1 cellular context compared by ENCODE assay signal in the genomic region with DNA sequence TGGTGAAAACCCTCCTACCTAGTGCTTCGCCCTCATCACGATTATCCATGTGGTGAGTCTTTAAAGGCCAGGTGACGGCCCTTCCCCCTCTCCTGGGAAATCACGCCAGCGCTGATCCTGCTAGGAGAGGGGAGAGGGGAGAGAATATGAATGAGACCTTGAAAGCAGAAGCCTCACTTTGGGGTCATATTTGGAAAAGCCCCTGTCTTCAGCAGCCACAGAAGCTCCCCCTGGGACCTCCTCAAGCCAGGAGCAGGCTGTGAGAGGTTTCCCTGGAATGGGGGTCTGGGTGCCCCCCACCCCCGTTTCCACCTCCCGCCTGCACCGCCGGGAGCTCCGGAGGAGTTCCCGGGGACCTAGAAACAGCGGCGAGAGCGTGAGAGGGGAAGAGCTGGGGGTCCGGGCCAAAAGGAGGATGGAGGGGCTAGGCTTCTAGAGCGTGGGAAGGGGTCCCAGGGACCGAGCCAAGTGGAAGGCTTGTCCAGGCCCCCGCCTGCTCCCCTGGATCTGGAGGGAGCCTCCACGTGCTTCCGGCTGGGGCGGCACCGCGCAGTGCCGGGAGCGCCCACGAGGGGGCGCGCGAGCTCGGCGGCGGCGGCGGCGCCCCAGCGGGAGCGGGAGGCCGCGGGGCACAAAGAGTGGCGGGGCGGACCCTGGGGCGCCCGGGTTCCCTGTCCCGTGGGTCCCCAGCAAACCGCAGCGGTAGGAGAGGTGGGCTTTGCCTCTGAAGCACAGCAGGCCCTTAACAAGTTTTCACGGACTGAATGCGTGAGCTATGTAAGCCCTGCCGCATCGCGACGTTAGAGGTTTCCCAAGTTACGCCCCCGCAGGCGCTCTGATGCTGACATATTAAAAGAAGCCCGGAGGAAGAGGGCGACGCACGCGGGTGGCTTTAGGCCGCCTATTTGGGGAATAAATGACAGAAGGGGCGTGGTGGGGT.
A peak's percentile ranks its signal among the peaks of the same experiment; 100 is the strongest.
TF ChIP-seq lines count a peak whose summit lies in the region.

No MANE protein-coding gene starts in this region.

TF ChIP-seq in K562, 482 proteins besides CTCF, POLR2A, EP300 and RAD21 (continued from another document and continues in another):
- TF ChIP-seq, protein P1, sequence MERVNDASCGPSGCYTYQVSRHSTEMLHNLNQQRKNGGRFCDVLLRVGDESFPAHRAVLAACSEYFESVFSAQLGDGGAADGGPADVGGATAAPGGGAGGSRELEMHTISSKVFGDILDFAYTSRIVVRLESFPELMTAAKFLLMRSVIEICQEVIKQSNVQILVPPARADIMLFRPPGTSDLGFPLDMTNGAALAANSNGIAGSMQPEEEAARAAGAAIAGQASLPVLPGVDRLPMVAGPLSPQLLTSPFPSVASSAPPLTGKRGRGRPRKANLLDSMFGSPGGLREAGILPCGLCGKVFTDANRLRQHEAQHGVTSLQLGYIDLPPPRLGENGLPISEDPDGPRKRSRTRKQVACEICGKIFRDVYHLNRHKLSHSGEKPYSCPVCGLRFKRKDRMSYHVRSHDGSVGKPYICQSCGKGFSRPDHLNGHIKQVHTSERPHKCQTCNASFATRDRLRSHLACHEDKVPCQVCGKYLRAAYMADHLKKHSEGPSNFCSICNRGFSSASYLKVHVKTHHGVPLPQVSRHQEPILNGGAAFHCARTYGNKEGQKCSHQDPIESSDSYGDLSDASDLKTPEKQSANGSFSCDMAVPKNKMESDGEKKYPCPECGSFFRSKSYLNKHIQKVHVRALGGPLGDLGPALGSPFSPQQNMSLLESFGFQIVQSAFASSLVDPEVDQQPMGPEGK (CRISPR knock-in tag; IDR thresholded peaks at IDR 0.05; ENCODE audit: borderline replicate concordance), result no peak
- no peak for TF ChIP-seq MED1 (CRISPR knock-in tag; IDR thresholded peaks at IDR 0.05; ENCODE audit: borderline replicate concordance)
- TF ChIP-seq, protein P2, sequence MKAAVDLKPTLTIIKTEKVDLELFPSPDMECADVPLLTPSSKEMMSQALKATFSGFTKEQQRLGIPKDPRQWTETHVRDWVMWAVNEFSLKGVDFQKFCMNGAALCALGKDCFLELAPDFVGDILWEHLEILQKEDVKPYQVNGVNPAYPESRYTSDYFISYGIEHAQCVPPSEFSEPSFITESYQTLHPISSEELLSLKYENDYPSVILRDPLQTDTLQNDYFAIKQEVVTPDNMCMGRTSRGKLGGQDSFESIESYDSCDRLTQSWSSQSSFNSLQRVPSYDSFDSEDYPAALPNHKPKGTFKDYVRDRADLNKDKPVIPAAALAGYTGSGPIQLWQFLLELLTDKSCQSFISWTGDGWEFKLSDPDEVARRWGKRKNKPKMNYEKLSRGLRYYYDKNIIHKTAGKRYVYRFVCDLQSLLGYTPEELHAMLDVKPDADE (conservative IDR thresholded peaks at IDR 0.05; ENCODE audit: control insufficient read depth, low read depth, low read length), result peak; percentile 81
- no peak for TF ChIP-seq POLR2H (tag; IDR thresholded peaks at IDR 0.05; ENCODE audit: low read depth)
- TF ChIP-seq RUNX1 (IDR thresholded peaks at IDR 0.05; ENCODE audit: low read depth), result no peak
- no peak for TF ChIP-seq ZNF134 (CRISPR knock-in tag; conservative IDR thresholded peaks at IDR 0.05)
- peak; percentile 73 for TF ChIP-seq SIN3B (IDR thresholded peaks at IDR 0.05; ENCODE audit: low read depth)
- no peak for TF ChIP-seq ZKSCAN3 (CRISPR knock-in tag; IDR thresholded peaks at IDR 0.05)
- no peak for TF ChIP-seq NFIX (CRISPR knock-in tag; IDR thresholded peaks at IDR 0.05; ENCODE audit: low read depth)
- TF ChIP-seq, protein P3, sequence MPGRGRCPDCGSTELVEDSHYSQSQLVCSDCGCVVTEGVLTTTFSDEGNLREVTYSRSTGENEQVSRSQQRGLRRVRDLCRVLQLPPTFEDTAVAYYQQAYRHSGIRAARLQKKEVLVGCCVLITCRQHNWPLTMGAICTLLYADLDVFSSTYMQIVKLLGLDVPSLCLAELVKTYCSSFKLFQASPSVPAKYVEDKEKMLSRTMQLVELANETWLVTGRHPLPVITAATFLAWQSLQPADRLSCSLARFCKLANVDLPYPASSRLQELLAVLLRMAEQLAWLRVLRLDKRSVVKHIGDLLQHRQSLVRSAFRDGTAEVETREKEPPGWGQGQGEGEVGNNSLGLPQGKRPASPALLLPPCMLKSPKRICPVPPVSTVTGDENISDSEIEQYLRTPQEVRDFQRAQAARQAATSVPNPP (IDR thresholded peaks at IDR 0.05; ENCODE audit: borderline replicate concordance, insufficient read depth, insufficient read length), result no peak
- no peak for TF ChIP-seq ZNF217 (CRISPR knock-in tag; IDR thresholded peaks at IDR 0.05)
- TF ChIP-seq, protein P4, sequence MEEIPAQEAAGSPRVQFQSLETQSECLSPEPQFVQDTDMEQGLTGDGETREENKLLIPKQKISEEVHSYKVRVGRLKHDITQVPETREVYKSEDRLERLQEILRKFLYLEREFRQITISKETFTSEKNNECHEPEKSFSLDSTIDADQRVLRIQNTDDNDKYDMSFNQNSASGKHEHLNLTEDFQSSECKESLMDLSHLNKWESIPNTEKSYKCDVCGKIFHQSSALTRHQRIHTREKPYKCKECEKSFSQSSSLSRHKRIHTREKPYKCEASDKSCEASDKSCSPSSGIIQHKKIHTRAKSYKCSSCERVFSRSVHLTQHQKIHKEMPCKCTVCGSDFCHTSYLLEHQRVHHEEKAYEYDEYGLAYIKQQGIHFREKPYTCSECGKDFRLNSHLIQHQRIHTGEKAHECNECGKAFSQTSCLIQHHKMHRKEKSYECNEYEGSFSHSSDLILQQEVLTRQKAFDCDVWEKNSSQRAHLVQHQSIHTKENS (CRISPR knock-in tag; IDR thresholded peaks at IDR 0.05), result no peak
- peak; percentile 79; the same call in 1 of the 2 replicates for TF ChIP-seq ZBTB7A (IDR thresholded peaks at IDR 0.05; ENCODE audit: borderline replicate concordance, control insufficient read depth, low read depth, low read length)
- TF ChIP-seq BRD9 (IDR thresholded peaks at IDR 0.05; ENCODE audit: low read depth, partially characterized antibody), result no peak
- TF ChIP-seq SMC3 (conservative IDR thresholded peaks at IDR 0.05; ENCODE audit: insufficient read depth, low read depth, low read length), result peak; percentile 92
- TF ChIP-seq THRB (CRISPR knock-in tag; conservative IDR thresholded peaks at IDR 0.05), result no peak
- TF ChIP-seq ZBTB17 (CRISPR knock-in tag; IDR thresholded peaks at IDR 0.05), result no peak
- no peak for TF ChIP-seq NKRF (IDR thresholded peaks at IDR 0.05; ENCODE audit: borderline replicate concordance)
- TF ChIP-seq ZNF12 (CRISPR knock-in tag; IDR thresholded peaks at IDR 0.05), result no peak
- TF ChIP-seq, protein P5, sequence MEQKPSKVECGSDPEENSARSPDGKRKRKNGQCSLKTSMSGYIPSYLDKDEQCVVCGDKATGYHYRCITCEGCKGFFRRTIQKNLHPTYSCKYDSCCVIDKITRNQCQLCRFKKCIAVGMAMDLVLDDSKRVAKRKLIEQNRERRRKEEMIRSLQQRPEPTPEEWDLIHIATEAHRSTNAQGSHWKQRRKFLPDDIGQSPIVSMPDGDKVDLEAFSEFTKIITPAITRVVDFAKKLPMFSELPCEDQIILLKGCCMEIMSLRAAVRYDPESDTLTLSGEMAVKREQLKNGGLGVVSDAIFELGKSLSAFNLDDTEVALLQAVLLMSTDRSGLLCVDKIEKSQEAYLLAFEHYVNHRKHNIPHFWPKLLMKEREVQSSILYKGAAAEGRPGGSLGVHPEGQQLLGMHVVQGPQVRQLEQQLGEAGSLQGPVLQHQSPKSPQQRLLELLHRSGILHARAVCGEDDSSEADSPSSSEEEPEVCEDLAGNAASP (IDR thresholded peaks at IDR 0.05), result no peak
- no peak for TF ChIP-seq ZKSCAN1 (IDR thresholded peaks at IDR 0.05; ENCODE audit: low read depth, low read length)
- TF ChIP-seq, protein P6, sequence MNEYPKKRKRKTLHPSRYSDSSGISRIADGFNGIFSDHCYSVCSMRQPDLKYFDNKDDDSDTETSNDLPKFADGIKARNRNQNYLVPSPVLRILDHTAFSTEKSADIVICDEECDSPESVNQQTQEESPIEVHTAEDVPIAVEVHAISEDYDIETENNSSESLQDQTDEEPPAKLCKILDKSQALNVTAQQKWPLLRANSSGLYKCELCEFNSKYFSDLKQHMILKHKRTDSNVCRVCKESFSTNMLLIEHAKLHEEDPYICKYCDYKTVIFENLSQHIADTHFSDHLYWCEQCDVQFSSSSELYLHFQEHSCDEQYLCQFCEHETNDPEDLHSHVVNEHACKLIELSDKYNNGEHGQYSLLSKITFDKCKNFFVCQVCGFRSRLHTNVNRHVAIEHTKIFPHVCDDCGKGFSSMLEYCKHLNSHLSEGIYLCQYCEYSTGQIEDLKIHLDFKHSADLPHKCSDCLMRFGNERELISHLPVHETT (CRISPR knock-in tag; conservative IDR thresholded peaks at IDR 0.05 in 1 of 2, IDR thresholded peaks at IDR 0.05 in 1 of 2), result no peak
- no peak for TF ChIP-seq HDAC2 (IDR thresholded peaks at IDR 0.05)
- TF ChIP-seq, protein P7, sequence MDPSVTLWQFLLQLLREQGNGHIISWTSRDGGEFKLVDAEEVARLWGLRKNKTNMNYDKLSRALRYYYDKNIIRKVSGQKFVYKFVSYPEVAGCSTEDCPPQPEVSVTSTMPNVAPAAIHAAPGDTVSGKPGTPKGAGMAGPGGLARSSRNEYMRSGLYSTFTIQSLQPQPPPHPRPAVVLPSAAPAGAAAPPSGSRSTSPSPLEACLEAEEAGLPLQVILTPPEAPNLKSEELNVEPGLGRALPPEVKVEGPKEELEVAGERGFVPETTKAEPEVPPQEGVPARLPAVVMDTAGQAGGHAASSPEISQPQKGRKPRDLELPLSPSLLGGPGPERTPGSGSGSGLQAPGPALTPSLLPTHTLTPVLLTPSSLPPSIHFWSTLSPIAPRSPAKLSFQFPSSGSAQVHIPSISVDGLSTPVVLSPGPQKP (CRISPR knock-in tag; IDR thresholded peaks at IDR 0.05), result no peak
- TF ChIP-seq, protein P8, sequence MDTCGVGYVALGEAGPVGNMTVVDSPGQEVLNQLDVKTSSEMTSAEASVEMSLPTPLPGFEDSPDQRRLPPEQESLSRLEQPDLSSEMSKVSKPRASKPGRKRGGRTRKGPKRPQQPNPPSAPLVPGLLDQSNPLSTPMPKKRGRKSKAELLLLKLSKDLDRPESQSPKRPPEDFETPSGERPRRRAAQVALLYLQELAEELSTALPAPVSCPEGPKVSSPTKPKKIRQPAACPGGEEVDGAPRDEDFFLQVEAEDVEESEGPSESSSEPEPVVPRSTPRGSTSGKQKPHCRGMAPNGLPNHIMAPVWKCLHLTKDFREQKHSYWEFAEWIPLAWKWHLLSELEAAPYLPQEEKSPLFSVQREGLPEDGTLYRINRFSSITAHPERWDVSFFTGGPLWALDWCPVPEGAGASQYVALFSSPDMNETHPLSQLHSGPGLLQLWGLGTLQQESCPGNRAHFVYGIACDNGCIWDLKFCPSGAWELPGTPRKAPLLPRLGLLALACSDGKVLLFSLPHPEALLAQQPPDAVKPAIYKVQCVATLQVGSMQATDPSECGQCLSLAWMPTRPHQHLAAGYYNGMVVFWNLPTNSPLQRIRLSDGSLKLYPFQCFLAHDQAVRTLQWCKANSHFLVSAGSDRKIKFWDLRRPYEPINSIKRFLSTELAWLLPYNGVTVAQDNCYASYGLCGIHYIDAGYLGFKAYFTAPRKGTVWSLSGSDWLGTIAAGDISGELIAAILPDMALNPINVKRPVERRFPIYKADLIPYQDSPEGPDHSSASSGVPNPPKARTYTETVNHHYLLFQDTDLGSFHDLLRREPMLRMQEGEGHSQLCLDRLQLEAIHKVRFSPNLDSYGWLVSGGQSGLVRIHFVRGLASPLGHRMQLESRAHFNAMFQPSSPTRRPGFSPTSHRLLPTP (IDR thresholded peaks at IDR 0.05; ENCODE audit: borderline replicate concordance, extremely low read depth, insufficient read length), result no peak
- TF ChIP-seq, protein P9, sequence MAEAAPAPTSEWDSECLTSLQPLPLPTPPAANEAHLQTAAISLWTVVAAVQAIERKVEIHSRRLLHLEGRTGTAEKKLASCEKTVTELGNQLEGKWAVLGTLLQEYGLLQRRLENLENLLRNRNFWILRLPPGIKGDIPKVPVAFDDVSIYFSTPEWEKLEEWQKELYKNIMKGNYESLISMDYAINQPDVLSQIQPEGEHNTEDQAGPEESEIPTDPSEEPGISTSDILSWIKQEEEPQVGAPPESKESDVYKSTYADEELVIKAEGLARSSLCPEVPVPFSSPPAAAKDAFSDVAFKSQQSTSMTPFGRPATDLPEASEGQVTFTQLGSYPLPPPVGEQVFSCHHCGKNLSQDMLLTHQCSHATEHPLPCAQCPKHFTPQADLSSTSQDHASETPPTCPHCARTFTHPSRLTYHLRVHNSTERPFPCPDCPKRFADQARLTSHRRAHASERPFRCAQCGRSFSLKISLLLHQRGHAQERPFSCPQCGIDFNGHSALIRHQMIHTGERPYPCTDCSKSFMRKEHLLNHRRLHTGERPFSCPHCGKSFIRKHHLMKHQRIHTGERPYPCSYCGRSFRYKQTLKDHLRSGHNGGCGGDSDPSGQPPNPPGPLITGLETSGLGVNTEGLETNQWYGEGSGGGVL (CRISPR knock-in tag; IDR thresholded peaks at IDR 0.05), result no peak
- no peak for TF ChIP-seq ZNF133 (CRISPR knock-in tag; IDR thresholded peaks at IDR 0.05)
- no peak for TF ChIP-seq NFE2 (IDR thresholded peaks at IDR 0.05; ENCODE audit: low read depth)
- no peak for TF ChIP-seq ZBTB26 (CRISPR knock-in tag; IDR thresholded peaks at IDR 0.05)
